1 cellular context compared by ENCODE assay signal in the genomic region with DNA sequence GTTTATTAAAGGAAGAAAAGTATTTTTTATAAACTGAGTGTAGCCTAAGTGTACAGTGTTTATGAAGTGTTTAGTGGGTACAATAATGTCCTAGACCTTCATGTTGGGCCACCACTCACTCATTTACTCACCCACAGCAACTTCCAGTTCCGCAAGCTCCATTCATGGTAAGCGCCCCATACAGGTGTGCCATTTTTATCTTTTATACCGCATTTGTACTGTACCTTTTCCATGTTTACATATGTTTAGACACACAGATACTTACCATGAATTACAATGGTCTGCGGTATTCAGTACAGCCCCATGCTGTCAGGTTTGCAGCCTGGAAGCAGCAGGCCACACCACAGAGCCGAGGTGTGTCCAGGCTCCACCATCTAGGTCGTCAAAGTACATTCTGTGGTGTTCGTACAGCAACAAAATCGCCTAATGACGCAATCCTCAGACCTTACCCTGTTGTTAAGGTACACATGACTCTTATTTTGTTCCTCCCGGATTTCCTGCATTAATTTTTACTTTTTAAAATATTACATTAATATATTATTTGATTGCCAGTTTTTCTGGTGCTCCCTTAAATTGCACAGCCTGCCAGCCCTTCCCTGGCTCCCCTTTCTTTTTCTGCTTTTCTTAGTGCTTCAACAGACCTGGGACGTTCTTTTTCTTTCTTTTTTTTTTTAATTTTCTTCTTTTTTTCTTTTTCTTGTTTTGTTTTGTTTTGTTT.
TF ChIP-seq lines count a peak whose summit lies in the region.

No MANE protein-coding gene starts in this region.

TF ChIP-seq in K562, 482 proteins besides CTCF, POLR2A, EP300 and RAD21 (continued from another document and continues in another):
- TF ChIP-seq BDP1 (IDR thresholded peaks at IDR 0.05; ENCODE audit: insufficient read depth, insufficient read length) (no peak), NFXL1 (CRISPR knock-in tag; IDR thresholded peaks at IDR 0.05) (no peak), ZNF134 (CRISPR knock-in tag; conservative IDR thresholded peaks at IDR 0.05) (no peak), PHF8 (IDR thresholded peaks at IDR 0.05; ENCODE audit: borderline replicate concordance, low read length) (peak; percentile 37; the same call in 1 of the 2 replicates), TCF7L2 (IDR thresholded peaks at IDR 0.05; ENCODE audit: low read depth, low read length) (no peak), ZNF57 (CRISPR knock-in tag; IDR thresholded peaks at IDR 0.05) (no peak), BRD4 (IDR thresholded peaks at IDR 0.05) (no peak), CHD4 (IDR thresholded peaks at IDR 0.05; ENCODE audit: insufficient read depth, insufficient replicate concordance, low read depth, low read length, poor library complexity, severe bottlenecking) (no peak), ZNF217 (CRISPR knock-in tag; IDR thresholded peaks at IDR 0.05) (no peak), ZNF583 (CRISPR knock-in tag; IDR thresholded peaks at IDR 0.05) (no peak), ZNF695 (CRISPR knock-in tag; IDR thresholded peaks at IDR 0.05) (no peak), KDM1A (IDR thresholded peaks at IDR 0.05) (no peak), ZNF830 (CRISPR knock-in tag; IDR thresholded peaks at IDR 0.05) (no peak), RNF2 (IDR thresholded peaks at IDR 0.05) (no peak), BCOR (IDR thresholded peaks at IDR 0.05) (no peak), ASH1L (IDR thresholded peaks at IDR 0.05; ENCODE audit: borderline replicate concordance, low read depth, partially characterized antibody) (peak; percentile 45), CREB5 (CRISPR knock-in tag; IDR thresholded peaks at IDR 0.05) (no peak), NEUROD1 (IDR thresholded peaks at IDR 0.05; ENCODE audit: borderline replicate concordance, low read depth, low read length, partially characterized antibody) (no peak), SMAD2 (IDR thresholded peaks at IDR 0.05; ENCODE audit: low read depth, low read length) (no peak), MTA1 (IDR thresholded peaks at IDR 0.05; ENCODE audit: borderline replicate concordance) (no peak), ZNF76 (CRISPR knock-in tag; IDR thresholded peaks at IDR 0.05; ENCODE audit: borderline replicate concordance) (no peak), RFX1 (IDR thresholded peaks at IDR 0.05) (peak; percentile 32; the same call in 1 of the 2 replicates), SRSF3 (IDR thresholded peaks at IDR 0.05; ENCODE audit: insufficient read depth, low read length) (no peak), NFE2 (IDR thresholded peaks at IDR 0.05; ENCODE audit: low read depth) (no peak), CEBPB (tag; IDR thresholded peaks at IDR 0.05) (peak; percentile 92)
- TF ChIP-seq, protein P1, sequence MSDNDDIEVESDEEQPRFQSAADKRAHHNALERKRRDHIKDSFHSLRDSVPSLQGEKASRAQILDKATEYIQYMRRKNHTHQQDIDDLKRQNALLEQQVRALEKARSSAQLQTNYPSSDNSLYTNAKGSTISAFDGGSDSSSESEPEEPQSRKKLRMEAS (CRISPR knock-in tag; IDR thresholded peaks at IDR 0.05), result no peak
- TF ChIP-seq, protein P2, sequence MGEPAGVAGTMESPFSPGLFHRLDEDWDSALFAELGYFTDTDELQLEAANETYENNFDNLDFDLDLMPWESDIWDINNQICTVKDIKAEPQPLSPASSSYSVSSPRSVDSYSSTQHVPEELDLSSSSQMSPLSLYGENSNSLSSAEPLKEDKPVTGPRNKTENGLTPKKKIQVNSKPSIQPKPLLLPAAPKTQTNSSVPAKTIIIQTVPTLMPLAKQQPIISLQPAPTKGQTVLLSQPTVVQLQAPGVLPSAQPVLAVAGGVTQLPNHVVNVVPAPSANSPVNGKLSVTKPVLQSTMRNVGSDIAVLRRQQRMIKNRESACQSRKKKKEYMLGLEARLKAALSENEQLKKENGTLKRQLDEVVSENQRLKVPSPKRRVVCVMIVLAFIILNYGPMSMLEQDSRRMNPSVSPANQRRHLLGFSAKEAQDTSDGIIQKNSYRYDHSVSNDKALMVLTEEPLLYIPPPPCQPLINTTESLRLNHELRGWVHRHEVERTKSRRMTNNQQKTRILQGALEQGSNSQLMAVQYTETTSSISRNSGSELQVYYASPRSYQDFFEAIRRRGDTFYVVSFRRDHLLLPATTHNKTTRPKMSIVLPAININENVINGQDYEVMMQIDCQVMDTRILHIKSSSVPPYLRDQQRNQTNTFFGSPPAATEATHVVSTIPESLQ (CRISPR knock-in tag; IDR thresholded peaks at IDR 0.05), result no peak
- TF ChIP-seq, protein P3, sequence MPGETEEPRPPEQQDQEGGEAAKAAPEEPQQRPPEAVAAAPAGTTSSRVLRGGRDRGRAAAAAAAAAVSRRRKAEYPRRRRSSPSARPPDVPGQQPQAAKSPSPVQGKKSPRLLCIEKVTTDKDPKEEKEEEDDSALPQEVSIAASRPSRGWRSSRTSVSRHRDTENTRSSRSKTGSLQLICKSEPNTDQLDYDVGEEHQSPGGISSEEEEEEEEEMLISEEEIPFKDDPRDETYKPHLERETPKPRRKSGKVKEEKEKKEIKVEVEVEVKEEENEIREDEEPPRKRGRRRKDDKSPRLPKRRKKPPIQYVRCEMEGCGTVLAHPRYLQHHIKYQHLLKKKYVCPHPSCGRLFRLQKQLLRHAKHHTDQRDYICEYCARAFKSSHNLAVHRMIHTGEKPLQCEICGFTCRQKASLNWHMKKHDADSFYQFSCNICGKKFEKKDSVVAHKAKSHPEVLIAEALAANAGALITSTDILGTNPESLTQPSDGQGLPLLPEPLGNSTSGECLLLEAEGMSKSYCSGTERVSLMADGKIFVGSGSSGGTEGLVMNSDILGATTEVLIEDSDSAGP (CRISPR knock-in tag; IDR thresholded peaks at IDR 0.05), result no peak
- TF ChIP-seq, protein P4, sequence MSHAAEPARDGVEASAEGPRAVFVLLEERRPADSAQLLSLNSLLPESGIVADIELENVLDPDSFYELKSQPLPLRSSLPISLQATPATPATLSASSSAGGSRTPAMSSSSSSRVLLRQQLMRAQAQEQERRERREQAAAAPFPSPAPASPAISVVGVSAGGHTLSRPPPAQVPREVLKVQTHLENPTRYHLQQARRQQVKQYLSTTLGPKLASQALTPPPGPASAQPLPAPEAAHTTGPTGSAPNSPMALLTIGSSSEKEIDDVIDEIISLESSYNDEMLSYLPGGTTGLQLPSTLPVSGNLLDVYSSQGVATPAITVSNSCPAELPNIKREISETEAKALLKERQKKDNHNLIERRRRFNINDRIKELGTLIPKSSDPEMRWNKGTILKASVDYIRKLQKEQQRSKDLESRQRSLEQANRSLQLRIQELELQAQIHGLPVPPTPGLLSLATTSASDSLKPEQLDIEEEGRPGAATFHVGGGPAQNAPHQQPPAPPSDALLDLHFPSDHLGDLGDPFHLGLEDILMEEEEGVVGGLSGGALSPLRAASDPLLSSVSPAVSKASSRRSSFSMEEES (CRISPR knock-in tag; IDR thresholded peaks at IDR 0.05), result no peak
- TF ChIP-seq, protein P5, sequence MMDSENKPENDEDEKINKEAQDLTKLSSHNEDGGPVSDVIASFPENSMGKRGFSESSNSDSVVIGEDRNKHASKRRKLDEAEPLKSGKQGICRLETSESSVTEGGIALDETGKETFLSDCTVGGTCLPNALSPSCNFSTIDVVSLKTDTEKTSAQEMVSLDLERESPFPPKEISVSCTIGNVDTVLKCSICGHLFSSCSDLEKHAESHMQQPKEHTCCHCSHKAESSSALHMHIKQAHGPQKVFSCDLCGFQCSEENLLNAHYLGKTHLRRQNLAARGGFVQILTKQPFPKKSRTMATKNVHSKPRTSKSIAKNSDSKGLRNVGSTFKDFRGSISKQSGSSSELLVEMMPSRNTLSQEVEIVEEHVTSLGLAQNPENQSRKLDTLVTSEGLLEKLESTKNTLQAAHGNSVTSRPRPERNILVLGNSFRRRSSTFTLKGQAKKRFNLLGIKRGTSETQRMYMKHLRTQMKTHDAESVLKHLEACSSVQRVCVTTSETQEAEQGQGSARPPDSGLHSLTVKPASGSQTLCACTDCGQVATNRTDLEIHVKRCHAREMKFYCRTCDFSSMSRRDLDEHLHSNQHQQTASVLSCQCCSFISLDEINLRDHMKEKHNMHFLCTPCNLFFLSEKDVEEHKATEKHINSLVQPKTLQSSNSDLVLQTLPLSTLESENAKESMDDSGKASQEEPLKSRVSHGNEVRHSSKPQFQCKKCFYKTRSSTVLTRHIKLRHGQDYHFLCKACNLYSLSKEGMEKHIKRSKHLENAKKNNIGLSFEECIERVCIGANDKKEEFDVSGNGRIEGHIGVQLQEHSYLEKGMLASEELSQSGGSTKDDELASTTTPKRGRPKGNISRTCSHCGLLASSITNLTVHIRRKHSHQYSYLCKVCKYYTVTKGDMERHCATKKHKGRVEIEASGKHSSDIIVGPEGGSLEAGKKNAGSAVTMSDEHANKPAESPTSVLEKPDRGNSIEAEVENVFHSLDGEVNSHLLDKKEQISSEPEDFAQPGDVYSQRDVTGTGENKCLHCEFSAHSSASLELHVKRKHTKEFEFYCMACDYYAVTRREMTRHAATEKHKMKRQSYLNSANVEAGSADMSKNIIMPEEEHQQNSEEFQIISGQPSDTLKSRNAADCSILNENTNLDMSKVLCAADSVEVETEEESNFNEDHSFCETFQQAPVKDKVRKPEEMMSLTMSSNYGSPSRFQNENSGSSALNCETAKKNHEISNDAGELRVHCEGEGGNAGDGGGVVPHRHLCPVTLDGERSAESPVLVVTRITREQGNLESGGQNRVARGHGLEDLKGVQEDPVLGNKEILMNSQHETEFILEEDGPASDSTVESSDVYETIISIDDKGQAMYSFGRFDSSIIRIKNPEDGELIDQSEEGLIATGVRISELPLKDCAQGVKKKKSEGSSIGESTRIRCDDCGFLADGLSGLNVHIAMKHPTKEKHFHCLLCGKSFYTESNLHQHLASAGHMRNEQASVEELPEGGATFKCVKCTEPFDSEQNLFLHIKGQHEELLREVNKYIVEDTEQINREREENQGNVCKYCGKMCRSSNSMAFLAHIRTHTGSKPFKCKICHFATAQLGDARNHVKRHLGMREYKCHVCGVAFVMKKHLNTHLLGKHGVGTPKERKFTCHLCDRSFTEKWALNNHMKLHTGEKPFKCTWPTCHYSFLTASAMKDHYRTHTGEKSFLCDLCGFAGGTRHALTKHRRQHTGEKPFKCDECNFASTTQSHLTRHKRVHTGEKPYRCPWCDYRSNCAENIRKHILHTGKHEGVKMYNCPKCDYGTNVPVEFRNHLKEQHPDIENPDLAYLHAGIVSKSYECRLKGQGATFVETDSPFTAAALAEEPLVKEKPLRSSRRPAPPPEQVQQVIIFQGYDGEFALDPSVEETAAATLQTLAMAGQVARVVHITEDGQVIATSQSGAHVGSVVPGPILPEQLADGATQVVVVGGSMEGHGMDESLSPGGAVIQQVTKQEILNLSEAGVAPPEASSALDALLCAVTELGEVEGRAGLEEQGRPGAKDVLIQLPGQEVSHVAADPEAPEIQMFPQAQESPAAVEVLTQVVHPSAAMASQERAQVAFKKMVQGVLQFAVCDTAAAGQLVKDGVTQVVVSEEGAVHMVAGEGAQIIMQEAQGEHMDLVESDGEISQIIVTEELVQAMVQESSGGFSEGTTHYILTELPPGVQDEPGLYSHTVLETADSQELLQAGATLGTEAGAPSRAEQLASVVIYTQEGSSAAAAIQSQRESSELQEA (IDR thresholded peaks at IDR 0.05; ENCODE audit: low read depth), result peak; percentile 31; the same call in 1 of the 2 replicates
- TF ChIP-seq, protein P6, sequence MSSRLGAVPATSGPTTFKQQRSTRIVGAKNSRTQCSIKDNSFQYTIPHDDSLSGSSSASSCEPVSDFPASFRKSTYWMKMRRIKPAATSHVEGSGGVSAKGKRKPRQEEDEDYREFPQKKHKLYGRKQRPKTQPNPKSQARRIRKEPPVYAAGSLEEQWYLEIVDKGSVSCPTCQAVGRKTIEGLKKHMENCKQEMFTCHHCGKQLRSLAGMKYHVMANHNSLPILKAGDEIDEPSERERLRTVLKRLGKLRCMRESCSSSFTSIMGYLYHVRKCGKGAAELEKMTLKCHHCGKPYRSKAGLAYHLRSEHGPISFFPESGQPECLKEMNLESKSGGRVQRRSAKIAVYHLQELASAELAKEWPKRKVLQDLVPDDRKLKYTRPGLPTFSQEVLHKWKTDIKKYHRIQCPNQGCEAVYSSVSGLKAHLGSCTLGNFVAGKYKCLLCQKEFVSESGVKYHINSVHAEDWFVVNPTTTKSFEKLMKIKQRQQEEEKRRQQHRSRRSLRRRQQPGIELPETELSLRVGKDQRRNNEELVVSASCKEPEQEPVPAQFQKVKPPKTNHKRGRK (tag; IDR thresholded peaks at IDR 0.05), result peak; percentile 99
- TF ChIP-seq, protein P7, sequence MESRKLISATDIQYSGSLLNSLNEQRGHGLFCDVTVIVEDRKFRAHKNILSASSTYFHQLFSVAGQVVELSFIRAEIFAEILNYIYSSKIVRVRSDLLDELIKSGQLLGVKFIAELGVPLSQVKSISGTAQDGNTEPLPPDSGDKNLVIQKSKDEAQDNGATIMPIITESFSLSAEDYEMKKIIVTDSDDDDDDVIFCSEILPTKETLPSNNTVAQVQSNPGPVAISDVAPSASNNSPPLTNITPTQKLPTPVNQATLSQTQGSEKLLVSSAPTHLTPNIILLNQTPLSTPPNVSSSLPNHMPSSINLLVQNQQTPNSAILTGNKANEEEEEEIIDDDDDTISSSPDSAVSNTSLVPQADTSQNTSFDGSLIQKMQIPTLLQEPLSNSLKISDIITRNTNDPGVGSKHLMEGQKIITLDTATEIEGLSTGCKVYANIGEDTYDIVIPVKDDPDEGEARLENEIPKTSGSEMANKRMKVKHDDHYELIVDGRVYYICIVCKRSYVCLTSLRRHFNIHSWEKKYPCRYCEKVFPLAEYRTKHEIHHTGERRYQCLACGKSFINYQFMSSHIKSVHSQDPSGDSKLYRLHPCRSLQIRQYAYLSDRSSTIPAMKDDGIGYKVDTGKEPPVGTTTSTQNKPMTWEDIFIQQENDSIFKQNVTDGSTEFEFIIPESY (CRISPR knock-in tag; IDR thresholded peaks at IDR 0.05), result peak; percentile 95
- TF ChIP-seq, protein P8, sequence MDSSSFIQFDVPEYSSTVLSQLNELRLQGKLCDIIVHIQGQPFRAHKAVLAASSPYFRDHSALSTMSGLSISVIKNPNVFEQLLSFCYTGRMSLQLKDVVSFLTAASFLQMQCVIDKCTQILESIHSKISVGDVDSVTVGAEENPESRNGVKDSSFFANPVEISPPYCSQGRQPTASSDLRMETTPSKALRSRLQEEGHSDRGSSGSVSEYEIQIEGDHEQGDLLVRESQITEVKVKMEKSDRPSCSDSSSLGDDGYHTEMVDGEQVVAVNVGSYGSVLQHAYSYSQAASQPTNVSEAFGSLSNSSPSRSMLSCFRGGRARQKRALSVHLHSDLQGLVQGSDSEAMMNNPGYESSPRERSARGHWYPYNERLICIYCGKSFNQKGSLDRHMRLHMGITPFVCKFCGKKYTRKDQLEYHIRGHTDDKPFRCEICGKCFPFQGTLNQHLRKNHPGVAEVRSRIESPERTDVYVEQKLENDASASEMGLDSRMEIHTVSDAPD (CRISPR knock-in tag; IDR thresholded peaks at IDR 0.05), result no peak
